ENCODE assay signal across 1 cellular context in the genomic region with DNA sequence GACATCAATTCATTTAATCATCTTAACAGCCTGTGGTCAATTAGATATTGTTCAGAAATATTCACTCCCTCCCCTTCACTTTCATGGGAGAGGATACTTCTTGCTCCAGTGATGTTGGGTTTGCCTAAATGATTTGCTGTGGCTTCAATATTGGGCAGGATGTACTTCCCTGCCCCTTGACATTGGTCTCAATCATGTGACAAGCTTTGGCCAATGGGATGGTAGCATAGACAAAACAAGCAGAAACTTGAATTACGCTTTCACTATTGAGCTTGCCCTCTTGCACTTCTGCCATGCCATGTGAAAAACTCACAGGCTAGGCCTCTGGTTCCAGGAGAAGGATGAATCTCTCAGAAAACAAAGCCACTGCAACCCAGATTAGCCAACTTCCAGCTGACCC.
TF ChIP-seq lines count a peak whose summit lies in the region.

No MANE protein-coding gene starts in this region.

TF ChIP-seq in K562, 482 proteins besides CTCF, POLR2A, EP300 and RAD21:
- no peak for TF ChIP-seq ATF1 (CRISPR knock-in tag; IDR thresholded peaks at IDR 0.05)
- no peak for TF ChIP-seq ATF1 (tag; IDR thresholded peaks at IDR 0.05)
- peak; percentile 50; the same call in 1 of the 2 replicates for TF ChIP-seq RAD51 (IDR thresholded peaks at IDR 0.05; ENCODE audit: borderline replicate concordance, low read depth)
- TF ChIP-seq ZNF507 (tag; conservative IDR thresholded peaks at IDR 0.05), result no peak
- TF ChIP-seq, protein P1, sequence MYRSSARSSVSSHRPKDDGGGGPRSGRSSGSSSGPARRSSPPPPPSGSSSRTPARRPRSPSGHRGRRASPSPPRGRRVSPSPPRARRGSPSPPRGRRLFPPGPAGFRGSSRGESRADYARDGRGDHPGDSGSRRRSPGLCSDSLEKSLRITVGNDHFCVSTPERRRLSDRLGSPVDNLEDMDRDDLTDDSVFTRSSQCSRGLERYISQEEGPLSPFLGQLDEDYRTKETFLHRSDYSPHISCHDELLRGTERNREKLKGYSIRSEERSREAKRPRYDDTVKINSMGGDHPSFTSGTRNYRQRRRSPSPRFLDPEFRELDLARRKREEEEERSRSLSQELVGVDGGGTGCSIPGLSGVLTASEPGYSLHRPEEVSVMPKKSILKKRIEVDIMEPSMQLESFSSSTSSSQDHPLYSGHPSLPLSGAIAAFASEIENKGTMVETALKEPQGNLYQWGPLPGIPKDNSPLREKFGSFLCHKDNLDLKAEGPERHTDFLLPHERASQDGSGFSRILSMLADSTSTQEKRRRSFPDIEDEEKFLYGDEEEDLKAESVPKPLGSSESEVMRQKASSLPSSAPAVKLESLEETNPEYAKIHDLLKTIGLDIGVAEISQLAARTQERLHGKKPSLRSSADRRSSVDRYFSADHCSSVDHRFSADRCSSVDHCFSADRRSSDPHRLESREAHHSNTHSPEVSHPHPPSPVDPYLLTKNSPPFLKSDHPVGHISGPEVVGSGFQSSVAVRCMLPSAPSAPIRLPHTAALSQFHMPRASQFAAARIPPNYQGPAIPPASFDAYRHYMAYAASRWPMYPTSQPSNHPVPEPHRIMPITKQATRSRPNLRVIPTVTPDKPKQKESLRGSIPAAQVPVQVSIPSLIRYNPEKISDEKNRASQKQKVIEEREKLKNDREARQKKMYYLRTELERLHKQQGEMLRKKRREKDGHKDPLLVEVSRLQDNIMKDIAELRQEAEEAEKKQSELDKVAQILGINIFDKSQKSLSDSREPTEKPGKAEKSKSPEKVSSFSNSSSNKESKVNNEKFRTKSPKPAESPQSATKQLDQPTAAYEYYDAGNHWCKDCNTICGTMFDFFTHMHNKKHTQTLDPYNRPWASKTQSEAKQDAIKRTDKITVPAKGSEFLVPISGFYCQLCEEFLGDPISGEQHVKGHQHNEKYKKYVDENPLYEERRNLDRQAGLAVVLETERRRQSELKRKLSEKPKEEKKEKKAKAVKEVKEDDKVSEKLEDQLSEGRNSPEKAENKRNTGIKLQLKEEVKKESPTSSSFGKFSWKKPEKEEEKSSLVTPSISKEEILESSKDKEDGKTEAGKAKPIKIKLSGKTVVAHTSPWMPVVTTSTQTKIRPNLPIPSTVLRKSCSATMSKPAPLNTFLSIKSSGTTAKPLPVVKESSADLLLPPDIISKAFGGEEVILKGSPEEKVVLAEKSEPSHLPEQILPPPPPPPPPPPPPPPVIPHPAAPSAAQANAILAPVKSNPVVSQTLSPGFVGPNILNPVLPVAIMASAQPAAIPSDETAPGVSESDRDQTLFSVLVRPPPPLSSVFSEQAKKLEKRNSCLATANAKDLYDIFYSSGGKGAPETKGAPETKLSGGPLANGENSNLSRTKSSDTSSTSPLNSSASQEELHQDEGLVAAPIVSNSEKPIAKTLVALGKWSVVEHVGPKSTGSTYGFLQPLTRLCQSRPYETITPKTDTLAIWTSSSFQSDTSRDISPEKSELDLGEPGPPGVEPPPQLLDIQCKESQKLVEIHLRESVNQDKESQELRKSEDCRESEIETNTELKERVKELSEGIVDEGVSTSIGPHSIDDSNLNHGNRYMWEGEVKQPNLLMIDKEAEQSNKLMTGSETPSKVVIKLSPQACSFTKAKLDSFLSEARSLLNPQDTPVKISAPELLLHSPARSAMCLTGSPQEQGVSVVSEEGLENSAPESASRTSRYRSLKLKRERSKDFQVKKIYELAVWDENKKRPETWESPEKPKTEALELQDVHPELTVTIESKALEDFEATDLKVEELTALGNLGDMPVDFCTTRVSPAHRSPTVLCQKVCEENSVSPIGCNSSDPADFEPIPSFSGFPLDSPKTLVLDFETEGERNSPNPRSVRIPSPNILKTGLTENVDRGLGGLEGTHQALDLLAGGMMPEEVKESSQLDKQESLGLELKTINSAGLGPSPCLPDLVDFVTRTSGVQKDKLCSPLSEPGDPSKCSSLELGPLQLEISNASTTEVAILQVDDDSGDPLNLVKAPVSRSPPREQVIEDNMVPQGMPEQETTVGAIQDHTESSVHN (IDR thresholded peaks at IDR 0.05; ENCODE audit: borderline replicate concordance in 1 of 2, low read depth in 1 of 2), result no peak
- TF ChIP-seq ILF3 (IDR thresholded peaks at IDR 0.05; ENCODE audit: borderline replicate concordance), result no peak
- TF ChIP-seq ZNF175 (CRISPR knock-in tag; IDR thresholded peaks at IDR 0.05; ENCODE audit: low read depth), result no peak
- TF ChIP-seq RBM25 (IDR thresholded peaks at IDR 0.05; ENCODE audit: low read depth, low read length, severe bottlenecking), result peak; percentile 24
- TF ChIP-seq, protein P2, sequence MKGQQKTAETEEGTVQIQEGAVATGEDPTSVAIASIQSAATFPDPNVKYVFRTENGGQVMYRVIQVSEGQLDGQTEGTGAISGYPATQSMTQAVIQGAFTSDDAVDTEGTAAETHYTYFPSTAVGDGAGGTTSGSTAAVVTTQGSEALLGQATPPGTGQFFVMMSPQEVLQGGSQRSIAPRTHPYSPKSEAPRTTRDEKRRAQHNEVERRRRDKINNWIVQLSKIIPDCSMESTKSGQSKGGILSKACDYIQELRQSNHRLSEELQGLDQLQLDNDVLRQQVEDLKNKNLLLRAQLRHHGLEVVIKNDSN (CRISPR knock-in tag; IDR thresholded peaks at IDR 0.05), result peak; percentile 65
- TF ChIP-seq, protein P3, sequence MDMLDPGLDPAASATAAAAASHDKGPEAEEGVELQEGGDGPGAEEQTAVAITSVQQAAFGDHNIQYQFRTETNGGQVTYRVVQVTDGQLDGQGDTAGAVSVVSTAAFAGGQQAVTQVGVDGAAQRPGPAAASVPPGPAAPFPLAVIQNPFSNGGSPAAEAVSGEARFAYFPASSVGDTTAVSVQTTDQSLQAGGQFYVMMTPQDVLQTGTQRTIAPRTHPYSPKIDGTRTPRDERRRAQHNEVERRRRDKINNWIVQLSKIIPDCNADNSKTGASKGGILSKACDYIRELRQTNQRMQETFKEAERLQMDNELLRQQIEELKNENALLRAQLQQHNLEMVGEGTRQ (CRISPR knock-in tag; IDR thresholded peaks at IDR 0.05), result peak; percentile 63
- TF ChIP-seq ARHGAP35 (IDR thresholded peaks at IDR 0.05; ENCODE audit: partially characterized antibody), result no peak
- no peak for TF ChIP-seq ELF2 (CRISPR knock-in tag; IDR thresholded peaks at IDR 0.05)
- peak; percentile 41; the same call in 1 of the 2 replicates for TF ChIP-seq TFE3 (CRISPR knock-in tag; IDR thresholded peaks at IDR 0.05)
- TF ChIP-seq CBX1 (IDR thresholded peaks at IDR 0.05; ENCODE audit: low read depth), result 0 out of 2 replicates have a peak, but pooled peaks have one; percentile 31
- no peak for TF ChIP-seq POLR3A (IDR thresholded peaks at IDR 0.05; ENCODE audit: borderline replicate concordance, extremely low read depth, insufficient read depth, insufficient read length)
